ENCODE assay signal across 9 cellular contexts in the genomic region with DNA sequence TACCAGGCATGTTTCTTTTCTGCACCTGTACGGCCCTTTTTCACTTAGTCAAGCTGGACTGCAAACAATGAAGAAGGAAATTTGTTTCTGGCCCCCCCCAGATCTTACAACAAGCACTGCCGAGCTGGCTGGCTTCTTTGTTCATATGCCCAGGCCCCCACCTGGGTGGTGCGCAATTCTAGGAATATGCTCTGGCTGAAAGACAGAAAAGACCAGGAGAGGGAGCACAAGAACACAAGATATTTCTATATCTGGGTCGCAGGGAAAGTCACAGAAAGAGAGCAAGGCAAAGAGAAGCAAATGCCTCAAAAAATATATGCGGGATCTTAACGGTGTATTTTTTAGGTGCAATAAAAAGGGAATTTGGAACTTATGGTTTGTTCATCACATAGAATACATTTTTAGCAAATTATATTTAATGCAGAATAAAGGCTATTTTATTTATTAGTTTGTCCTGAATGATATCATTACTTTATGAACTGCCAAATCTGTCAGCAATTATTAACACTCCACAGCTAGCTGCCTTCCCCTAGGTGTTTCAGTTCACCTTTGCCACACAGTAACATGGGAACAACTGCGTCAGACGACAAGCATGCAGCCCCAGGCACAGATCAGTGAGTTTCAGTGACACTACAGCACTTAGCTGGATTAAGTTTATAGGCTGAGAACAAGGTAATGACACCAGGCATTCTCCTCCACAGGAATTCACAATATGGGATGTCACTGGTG.
DNase-seq lines count a peak whose midpoint lies in the region; ATAC-seq and TF ChIP-seq lines count a peak whose summit lies in the region.
"Had no signal": no experiment of that assay in that cellular context is flagged by ENCODE, and none has a peak within 500 bp of the region (broad histone marks: within the 10 kb centered on the region; RNA-seq: fewer than 3 reads in every experiment).

No MANE protein-coding gene starts in this region.

- H3K4me2 ChIP-seq in MM.1S (ENCODE audit: low read depth, low read length), result no peak overlapping the region

- H3K36me3 ChIP-seq in MM.1S (replicated peaks; ENCODE audit: insufficient read depth, low read length) (no peaks in the 10 kb centered on the region), SJSA1 (no peaks in the 10 kb centered on the region)

- POLR2A ChIA-PET in naive thymus-derived CD8-positive, alpha-beta T cell (lab: Charles Lee), result interaction anchor here (0.8 kb wide), 1 partner anchor 102 kb away, joined by 3 read pairs; no protein-coding TSS in a partner anchor

- no peak overlapping the region for H3K4me3 Mint-ChIP-seq in naive thymus-derived CD8-positive, alpha-beta T cell
- H3K4me3 Mint-ChIP-seq in activated T-cell treated with anti-CD3 and anti-CD28 coated beads, Interleukin-2, amount 50 U/mL, for 24 hours, result no peak overlapping the region
- H3K4me3 Mint-ChIP-seq: T-helper 1 cell treated with Interleukin-12 subunit alpha and Interleukin-12 subunit beta and Interleukin-4 antibody, amounts not matched to agents 30 μg/mL and 1 μg/mL, for 36 hours had no signal

- H2AFZ ChIP-seq in MM.1S (ENCODE audit: low read length), result no peak overlapping the region

- H3F3A ChIP-seq in MM.1S (ENCODE audit: insufficient read depth, low read length), result no peaks in the 10 kb centered on the region

- H3K4me3 ChIP-seq in MM.1S (ENCODE audit: low read length) (no peak overlapping the region), SJSA1 (no peak overlapping the region)

- H3K9me3 ChIP-seq in MM.1S (replicated peaks; ENCODE audit: insufficient read depth, low read length) (no peaks in the 10 kb centered on the region), SJSA1 (replicated peaks) (no peaks in the 10 kb centered on the region)

- no peaks in the 10 kb centered on the region for H4K20me1 ChIP-seq in MM.1S (ENCODE audit: insufficient read depth, low read length)

- H3K4me1 Mint-ChIP-seq in naive thymus-derived CD8-positive, alpha-beta T cell, result peaks cover 19 to 45% (median 24%) of the 10 kb centered on the region in 4 donors
- H3K4me1 Mint-ChIP-seq in activated T-cell treated with anti-CD3 and anti-CD28 coated beads, Interleukin-2, amount 50 U/mL, for 24 hours (ENCODE audit: low read depth), result peaks cover 54% of the 10 kb centered on the region

- peak overlapping the region in 1 of 10 donors; percentile 95 for H3K27ac Mint-ChIP-seq in naive thymus-derived CD8-positive, alpha-beta T cell
- no peak overlapping the region for H3K27ac Mint-ChIP-seq in activated T-cell treated with anti-CD3 and anti-CD28 coated beads, Interleukin-2, amount 50 U/mL, for 24 hours
- H3K27ac Mint-ChIP-seq: T-helper 1 cell treated with Interleukin-12 subunit alpha and Interleukin-12 subunit beta and Interleukin-4 antibody, amounts not matched to agents 30 μg/mL and 1 μg/mL, for 36 hours had no signal

- H3K27ac ChIP-seq in MM.1S (ENCODE audit: low read length) (no peak overlapping the region), SJSA1 (no peak overlapping the region)

- peaks cover 0 to 55% (median 3%) of the 10 kb centered on the region in 3 donors for H3K36me3 Mint-ChIP-seq in naive thymus-derived CD8-positive, alpha-beta T cell
- H3K36me3 Mint-ChIP-seq in activated T-cell treated with anti-CD3 and anti-CD28 coated beads, Interleukin-2, amount 50 U/mL, for 24 hours (ENCODE audit: low read depth), result peaks cover 55% of the 10 kb centered on the region

- DNase-seq in Daoy (ENCODE audit: low read depth), result peak; percentile 55
- no peak for DNase-seq in MM.1S
- DNase-seq in SJSA1 (ENCODE audit: low read depth in 1 of 2, low spot score in 2 of 2), result peak; percentile 66 to 74
- peak in 4 of 10 donors; percentile 22 to 46 (median 31) for DNase-seq in naive thymus-derived CD8-positive, alpha-beta T cell
- no peak for DNase-seq in activated T-cell treated with anti-CD3 and anti-CD28 coated beads, Interleukin-2, amount 50 U/mL, for 24 hours

- peak; percentile 26; the same call in 1 of the 2 replicates for TF ChIP-seq CTCF in MM.1S (IDR thresholded peaks at IDR 0.05; ENCODE audit: low read length)

- no peaks in the 10 kb centered on the region for H3K27me3 Mint-ChIP-seq in naive thymus-derived CD8-positive, alpha-beta T cell
- H3K27me3 Mint-ChIP-seq in activated T-cell treated with anti-CD3 and anti-CD28 coated beads, Interleukin-2, amount 50 U/mL, for 24 hours, result no peaks in the 10 kb centered on the region

- no peaks in the 10 kb centered on the region for H3K9me3 Mint-ChIP-seq in naive thymus-derived CD8-positive, alpha-beta T cell
- no peaks in the 10 kb centered on the region for H3K9me3 Mint-ChIP-seq in activated T-cell treated with anti-CD3 and anti-CD28 coated beads, Interleukin-2, amount 50 U/mL, for 24 hours
- H3K9me3 Mint-ChIP-seq: T-helper 1 cell treated with Interleukin-12 subunit alpha and Interleukin-12 subunit beta and Interleukin-4 antibody, amounts not matched to agents 30 μg/mL and 1 μg/mL, for 36 hours had no signal

- peaks cover 20% of the 10 kb centered on the region for H3K4me1 ChIP-seq in MM.1S (ENCODE audit: low read length)
- peaks cover 14% of the 10 kb centered on the region for H3K4me1 ChIP-seq in SJSA1 (replicated peaks)

- H3K9ac ChIP-seq in MM.1S (ENCODE audit: low read length), result no peak overlapping the region

- no peaks in the 10 kb centered on the region for H3K9me2 ChIP-seq in MM.1S (replicated peaks; ENCODE audit: insufficient read depth, low read length)

- ATAC-seq in esophagus mucosa, result peak; percentile 60
- peak; percentile 61 to 71 for ATAC-seq in naive thymus-derived CD8-positive, alpha-beta T cell
- ATAC-seq in GM19452 (IDR thresholded peaks at IDR 0.05; ENCODE audit: unreplicated experiment), result no peak
- no peak for ATAC-seq in HG02678 (IDR thresholded peaks at IDR 0.05; ENCODE audit: unreplicated experiment)

- no peaks in the 10 kb centered on the region for H3K79me2 ChIP-seq in MM.1S (ENCODE audit: low read length)

- H3K27me3 ChIP-seq in MM.1S (replicated peaks; ENCODE audit: insufficient read depth, low read length), result no peaks in the 10 kb centered on the region
- H3K27me3 ChIP-seq in SJSA1 (replicated peaks), result no peaks in the 10 kb centered on the region

Comparison
In these comparisons a context has a peak if more than half of its experiments do, and no peak if none do; other contexts are left out.
1. DNase-seq: peak in Daoy (single experiment) and SJSA1 (2 of 2); none in MM.1S (single experiment) and activated T-cell treated with anti-CD3 and anti-CD28 coated beads, Interleukin-2, amount 50 U/mL, for 24 hours (single experiment).
2. ATAC-seq: peak in esophagus mucosa (single experiment) and naive thymus-derived CD8-positive, alpha-beta T cell (2 of 2); none in GM19452 (single experiment) and HG02678 (single experiment).